ENCODE assay signal across 8 cellular contexts in genomic region chr1:201530741-201531521, GRCh38. TPM values are rescaled to one million over a fixed set of nuclear protein-coding genes. Genes with fewer than 3 reads are reported as not detected.
DNase-seq lines count a peak whose midpoint lies in the region; ATAC-seq and TF ChIP-seq lines count a peak whose summit lies in the region.

No MANE protein-coding gene starts in this region.

- peak; percentile 80 for TF ChIP-seq CTCF in GM13977 (IDR thresholded peaks at IDR 0.05; ENCODE audit: extremely low read depth, insufficient read depth, missing control alignments)

- DNase-seq in ACHN (peak; percentile 77), GM13977 (ENCODE audit: low spot score) (peak; percentile 72), NCI-H2227 treated with DMSO at 0.1 percent for 48 hours (lab: John Stamatoyannopoulos, UW) (peak; percentile 66), fibroblast of the conjunctiva (ENCODE audit: low read depth) (peak; percentile 86), nucleus accumbens (lab: John Stamatoyannopoulos, UW) (peak in 51 of 56 donors; percentile 40 to 92 (median 75)), aorta (peak; percentile 92 to 96)
- DNase-seq in activated CD4-positive, alpha-beta T cell treated with anti-CD3 and anti-CD28 coated beads, Interleukin-2, amount 50 U/mL, for 48 hours, result peak; percentile 63 to 74

- no peaks in the 10 kb centered on the region for H3K9me3 ChIP-seq in aorta (ENCODE audit: control insufficient read depth, low read length)

- H3K36me3 ChIP-seq in aorta (ENCODE audit: control insufficient read depth in 1 of 2, insufficient read depth in 2 of 2, low read length in 1 of 2), result no peaks in the 10 kb centered on the region

- peak; percentile 94 for ATAC-seq in aorta (ENCODE audit: low FRiP score)
- no peak for ATAC-seq in GM21447 (IDR thresholded peaks at IDR 0.05; ENCODE audit: unreplicated experiment)

- no peak overlapping the region for H3K4me3 ChIP-seq in aorta (ENCODE audit: low read length in 2 of 2)

- in situ Hi-C loops in ACHN (cut with HindIII; ENCODE audit: low pct_ligation_motif_present, low pct_unique_long_range_greater_than_20kb, low sequenced_read_pairs) (loop anchor here (25.0 kb wide), 1 partner anchor 256 kb away; no protein-coding TSS in a partner anchor), GM13977 (cut with MboI; ENCODE audit: low pct_unique_long_range_greater_than_20kb, low sequenced_read_pairs, unreplicated experiment) (no loop called here)

- intact Hi-C loops in aorta (cut with DNase I), result loop anchor here (2.0 to 10.0 kb wide), 4 partner anchors 174 to 424 kb away; partner anchors contain the start of genes SHISA4 (in 1 of the 2) and TIMM17A (in 1 of the 2)

- H3K4me1 ChIP-seq in aorta (ENCODE audit: control insufficient read depth in 1 of 2, insufficient read depth in 2 of 2, low read length in 2 of 2), result peaks cover 1 to 3% of the 10 kb centered on the region in 2 donors

- H3K27ac ChIP-seq in aorta (ENCODE audit: low read depth in 1 of 2, low read length in 2 of 2), result peak overlapping the region in 1 of 2 donors; percentile 27

- WGBS in aorta, 2 donors, result 6 to 7% methylated on average over 25 of the region's 25 CpGs

- no peaks in the 10 kb centered on the region for H3K27me3 ChIP-seq in aorta (ENCODE audit: control insufficient read depth in 1 of 2, insufficient read depth in 2 of 2, low read length in 1 of 2)

RNA-seq across cellular contexts. Expression of gene NAV1, which starts 8.0 kb away (rescaled TPM):
- 100 to 1,000 TPM; 167 to 236 TPM for total RNA-seq in aorta
- polyA plus RNA-seq in aorta, result 10 to 100 TPM in 1 of 2 donors, 1 to 10 TPM in 1; 8.3 to 33.8 TPM

RNA-seq across cellular contexts. Expression of gene CSRP1, which starts 24.0 kb away (rescaled TPM):
- 1,000 to 10,000 TPM in 1 of 2 donors, 100 to 1,000 TPM in 1; 599 to 1,490 TPM for total RNA-seq in aorta
- 100 to 1,000 TPM; 703 to 838 TPM for polyA plus RNA-seq in aorta
